ENCODE assay signal across 9 cellular contexts in genomic region chr9:112858625-112859147, GRCh38. TPM values are rescaled to one million over a fixed set of nuclear protein-coding genes. Genes with fewer than 3 reads are reported as not detected.
A peak's percentile ranks its signal among the peaks of the same experiment; 100 is the strongest.
DNase-seq lines count a peak whose midpoint lies in the region; ATAC-seq lines count a peak whose summit lies in the region.
"Had no signal": no experiment of that assay in that cellular context is flagged by ENCODE, and none has a peak within 500 bp of the region (broad histone marks: within the 10 kb centered on the region; RNA-seq: fewer than 3 reads in every experiment).

No MANE protein-coding gene starts in this region.

- peaks cover 53% of the 10 kb centered on the region for H3K79me2 ChIP-seq in GM23248 (ENCODE audit: insufficient read depth)

- no peaks in the 10 kb centered on the region for H3K9me3 ChIP-seq in GM23248 (ENCODE audit: low read depth)
- H3K9me3 ChIP-seq: SJSA1 had no signal

- H3K27ac ChIP-seq in GM23248 = 0 out of 2 replicates have a peak overlapping the region, but pooled peaks have one; percentile 4
- H3K27ac ChIP-seq: SJSA1 had no signal

- H3K4me2 ChIP-seq in GM23248 (ENCODE audit: unreplicated experiment) = peak overlapping the region; percentile 8

- H3K4me1 ChIP-seq in GM23248 (ENCODE audit: insufficient read depth) = peaks cover 33% of the 10 kb centered on the region
- H3K4me1 ChIP-seq: SJSA1 had no signal

- no peaks in the 10 kb centered on the region; the same call in 1 of the 2 replicates for H3K36me3 ChIP-seq in GM23248 (ENCODE audit: low read depth)
- H3K36me3 ChIP-seq: SJSA1 had no signal

- H2AFZ ChIP-seq in GM23248 = no peak overlapping the region

- no peak overlapping the region for H3K9ac ChIP-seq in GM23248

- ATAC-seq in GM18499 (IDR thresholded peaks at IDR 0.05; ENCODE audit: insufficient read depth, unreplicated experiment) (peak; percentile 38), GM19467 (IDR thresholded peaks at IDR 0.05; ENCODE audit: unreplicated experiment) (no peak)

- in situ Hi-C loops in GM23248 (cut with MboI) = no loop called here

- H4K20me1 ChIP-seq in GM23248 (ENCODE audit: insufficient read depth) = no peaks in the 10 kb centered on the region

- peak; percentile 74 for DNase-seq in GM23248
- DNase-seq in NAMALWA (ENCODE audit: low spot score) = peak; percentile 42
- DNase-seq in iris pigment epithelial cell (ENCODE audit: low read depth) = peak; percentile 20
- DNase-seq in ecto neural progenitor cell (ENCODE audit: low spot score) = no peak
- no peak for DNase-seq in dermis blood vessel endothelial cell
- DNase-seq in retina = no peak

- H3K9me2 ChIP-seq in GM23248 (ENCODE audit: insufficient read depth) = no peaks in the 10 kb centered on the region

- H3K4me3 ChIP-seq in GM23248 = no peak overlapping the region
- H3K4me3 ChIP-seq: SJSA1 had no signal

- peaks cover 22% of the 10 kb centered on the region for H3F3A ChIP-seq in GM23248 (ENCODE audit: insufficient read depth)

- WGBS in GM23248 (ENCODE audit: low coverage in 1 of 2, low lambda C conversion rate in 2 of 2, missing lambda C conversion rate in 2 of 2), 2 experiments = 39 to 47% methylated on average over 6 of the region's 6 CpGs

- H3K27me3 ChIP-seq in GM23248 (replicated peaks; ENCODE audit: insufficient read depth) = no peaks in the 10 kb centered on the region
- H3K27me3 ChIP-seq: SJSA1 had no signal

RNA-seq across cellular contexts. Expression of gene SLC46A2, which starts 32.0 kb away (rescaled TPM):
- not detected in 2 replicates for total RNA-seq in GM23248 (2014; rRNA removed; shearing (Covaris generic))
- polyA plus RNA-seq in GM23248 (2016; fragmentation: Nextera tagmentation; extraction: Ambion mirVana) = 0.10 TPM in 1 of 2 replicates, not detected in the other
- total RNA-seq in dermis blood vessel endothelial cell = not detected in 2 replicates
- total RNA-seq: SJSA1 had no signal

Comparison
In these comparisons a context has a peak if more than half of its experiments do, and no peak if none do; other contexts are left out.
1. DNase-seq: peak in GM23248 (single experiment), NAMALWA (single experiment) and iris pigment epithelial cell (single experiment); none in ecto neural progenitor cell (single experiment), dermis blood vessel endothelial cell (single experiment) and retina (single experiment).